In the genomic region with DNA sequence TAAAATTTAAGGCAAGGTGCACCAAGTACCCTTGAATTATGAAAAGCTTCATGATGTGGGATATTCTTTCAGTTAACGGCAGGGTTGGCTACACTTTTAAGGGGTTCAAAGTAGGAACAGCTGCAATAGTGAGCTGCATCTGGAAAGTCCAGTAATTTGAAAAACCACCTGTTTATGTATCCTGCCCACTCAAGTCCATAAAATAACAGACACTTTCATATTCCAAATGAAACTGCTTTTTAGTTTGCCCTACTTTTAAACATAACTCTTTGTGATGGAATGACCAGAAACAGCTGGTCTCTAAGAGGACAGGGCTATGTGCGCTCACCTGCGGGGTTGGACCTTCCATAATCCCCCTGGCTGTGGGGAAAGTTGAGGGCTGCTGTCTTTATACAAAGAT, we compare ENCODE assay signal across 29 cellular contexts. TPM values are rescaled to one million over a fixed set of nuclear protein-coding genes. Genes with fewer than 3 reads are reported as not detected.
A peak's percentile ranks its signal among the peaks of the same experiment; 100 is the strongest.
DNase-seq lines count a peak whose midpoint lies in the region; ATAC-seq and TF ChIP-seq lines count a peak whose summit lies in the region.
"Had no signal": no experiment of that assay in that cellular context is flagged by ENCODE, and none has a peak within 500 bp of the region (broad histone marks: within the 10 kb centered on the region; RNA-seq: fewer than 3 reads in every experiment).

No MANE protein-coding gene starts in this region.

- H2AK5ac ChIP-seq in H9 (ENCODE audit: insufficient read length, low read length) = no peak overlapping the region

- no peaks in the 10 kb centered on the region for H3K36me3 Mint-ChIP-seq in glutamatergic neuron (ENCODE audit: unreplicated experiment)
- peaks cover 0 to 4% (median 0%) of the 10 kb centered on the region in 3 experiments; a peak in 2 of 7 replicates for H3K36me3 Mint-ChIP-seq in H9 (ENCODE audit: insufficient read depth in 1 of 3, low read depth in 3 of 3)
- H3K36me3 Mint-ChIP-seq: activated naive CD4-positive, alpha-beta T cell treated with anti-CD3 and anti-CD28 coated beads, Interleukin-2, amount 10 ng/mL, durations not matched to agents 7 days and 5 days; brain; natural killer cell; stimulated activated memory B cell treated with anti-CD40 and anti-IgM and Interleukin-4, amounts not matched to agents 10 μg/mL and 1 μg/mL and 100 μg/mL, for 72 hours had no signal

- no peak overlapping the region for H3K4ac ChIP-seq in H9 (ENCODE audit: low read depth, low read length)

- H3K4me3 Mint-ChIP-seq in glutamatergic neuron (ENCODE audit: unreplicated experiment) (no peak overlapping the region), H9 (no peak overlapping the region)
- H3K4me3 Mint-ChIP-seq: activated CD8-positive, alpha-beta T cell treated with anti-CD3 and anti-CD28 coated beads, Interleukin-2, amount 10 ng/mL, durations not matched to agents 7 days and 5 days; activated naive CD4-positive, alpha-beta T cell treated with anti-CD3 and anti-CD28 coated beads, Interleukin-2, amount 10 ng/mL, durations not matched to agents 7 days and 5 days; activated T-helper 17 cell treated with anti-CD3 and anti-CD28 coated beads, Interleukin-2, amount 50 U/mL, for 72 hours; CD4-positive, alpha-beta T cell; natural killer cell; stimulated activated memory B cell treated with anti-CD40 and anti-IgM and Interleukin-4, amounts not matched to agents 10 μg/mL and 1 μg/mL and 100 μg/mL, for 72 hours; T-helper 2 cell treated with Interferon-gamma antibody and Interleukin-4, amounts not matched to agents 5 μg/mL and 100 μg/mL, for 36 hours had no signal

- H3K4me1 Mint-ChIP-seq in glutamatergic neuron (ENCODE audit: low read depth, unreplicated experiment) = peaks cover 4% of the 10 kb centered on the region
- peaks cover 9 to 16% of the 10 kb centered on the region in 2 experiments for H3K4me1 Mint-ChIP-seq in H9
- H3K4me1 Mint-ChIP-seq: activated naive CD4-positive, alpha-beta T cell treated with anti-CD3 and anti-CD28 coated beads, Interleukin-2, amount 10 ng/mL, durations not matched to agents 7 days and 5 days; activated T-helper 17 cell treated with anti-CD3 and anti-CD28 coated beads, Interleukin-2, amount 50 U/mL, for 72 hours; natural killer cell; stimulated activated memory B cell treated with anti-CD40 and anti-IgM and Interleukin-4, amounts not matched to agents 10 μg/mL and 1 μg/mL and 100 μg/mL, for 72 hours had no signal

- H3K9me2 ChIP-seq in SK-N-SH = no peaks in the 10 kb centered on the region

- H3K27ac ChIP-seq in SK-N-SH (ENCODE audit: low read depth in 2 of 2, low read length in 1 of 2) (peak overlapping the region in 1 of 2 experiments; percentile 99; a peak in 3 of 4 replicates), RWPE2 (ENCODE audit: poor library complexity, severe bottlenecking) (peak overlapping the region; percentile 99), stomach smooth muscle (ENCODE audit: low read length) (peak overlapping the region; percentile 13), H9 (ENCODE audit: insufficient read length, low read depth, low read length) (no peak overlapping the region)
- H3K27ac ChIP-seq: 22Rv1, HL-60, KMS-11, skin epidermis, suprapubic skin had no signal

- peaks cover 49% of the 10 kb centered on the region for H3F3A ChIP-seq in SK-N-SH (replicated peaks; ENCODE audit: insufficient read depth)

- peaks cover 98% of the 10 kb centered on the region for H3K79me2 ChIP-seq in SK-N-SH (ENCODE audit: insufficient read depth)
- no peaks in the 10 kb centered on the region for H3K79me2 ChIP-seq in H9 (ENCODE audit: insufficient read depth, low read length)

- H2AFZ ChIP-seq in SK-N-SH (ENCODE audit: low read depth) (no peak overlapping the region), H9 (ENCODE audit: low read length) (no peak overlapping the region)

- no peak for TF ChIP-seq EP300 in SK-N-SH (IDR thresholded peaks at IDR 0.05; ENCODE audit: borderline replicate concordance in 1 of 2, low read depth in 1 of 2, low read length in 1 of 2)

- no peak overlapping the region for H4K5ac ChIP-seq in H9 (ENCODE audit: insufficient read length, low read depth, low read length)

- H2BK5ac ChIP-seq in H9 (ENCODE audit: insufficient read length, low read length) = no peak overlapping the region

- peaks cover 54% of the 10 kb centered on the region for H4K20me1 ChIP-seq in SK-N-SH (ENCODE audit: insufficient read depth)
- no peaks in the 10 kb centered on the region for H4K20me1 ChIP-seq in H9 (ENCODE audit: control insufficient read depth, insufficient read depth, insufficient read length)

- no peak overlapping the region for H2BK120ac ChIP-seq in H9 (ENCODE audit: low read depth, low read length, poor library complexity, severe bottlenecking)

- no peak overlapping the region for H3T11ph ChIP-seq in H9 (ENCODE audit: low read length)

- CTCF ChIA-PET in SK-N-SH (lab: Yijun Ruan, JAX) = interaction anchor here (0.9 kb wide), 1 partner anchor 369 kb away, joined by 3 read pairs; no protein-coding TSS in a partner anchor

- H3K18ac ChIP-seq in H9 (ENCODE audit: insufficient read length, low read depth, low read length) = no peak overlapping the region

- no peaks in the 10 kb centered on the region for H3K79me1 ChIP-seq in H9 (ENCODE audit: insufficient read depth, low read depth, low read length, poor library complexity, severe bottlenecking)

- TF ChIP-seq RAD21 in SK-N-SH (IDR thresholded peaks at IDR 0.05; ENCODE audit: low read length) = no peak

- no peak overlapping the region for H3K14ac ChIP-seq in H9 (ENCODE audit: insufficient read depth, low read length)

- no peak overlapping the region for H2BK12ac ChIP-seq in H9 (ENCODE audit: insufficient read length, low read depth, low read length)

- H3K9me3 Mint-ChIP-seq in glutamatergic neuron (ENCODE audit: unreplicated experiment) (no peaks in the 10 kb centered on the region), H9 (no peaks in the 10 kb centered on the region; a peak in 1 of 5 replicates)
- H3K9me3 Mint-ChIP-seq: activated naive CD4-positive, alpha-beta T cell treated with anti-CD3 and anti-CD28 coated beads, Interleukin-2, amount 10 ng/mL, durations not matched to agents 7 days and 5 days; activated T-helper 17 cell treated with anti-CD3 and anti-CD28 coated beads, Interleukin-2, amount 50 U/mL, for 72 hours; CD4-positive, alpha-beta T cell; natural killer cell; stimulated activated memory B cell treated with anti-CD40 and anti-IgM and Interleukin-4, amounts not matched to agents 10 μg/mL and 1 μg/mL and 100 μg/mL, for 72 hours; T-helper 2 cell treated with Interferon-gamma antibody and Interleukin-4, amounts not matched to agents 5 μg/mL and 100 μg/mL, for 36 hours had no signal

- H3K4me3 ChIP-seq in SK-N-SH (ENCODE audit: low read depth in 2 of 2, low read length in 1 of 2) = peak overlapping the region; percentile 16 to 38; a peak in 2 of 4 replicates
- H3K4me3 ChIP-seq in RWPE2 (ENCODE audit: severe bottlenecking) = no peak overlapping the region
- H3K4me3 ChIP-seq in foreskin fibroblast (ENCODE audit: low read depth in 1 of 2, low read length in 2 of 2) = peak overlapping the region; percentile 15 to 90
- H3K4me3 ChIP-seq in stomach smooth muscle (ENCODE audit: low read length in 2 of 2) = no peak overlapping the region
- H3K4me3 ChIP-seq: skin epidermis, suprapubic skin had no signal

- H3K4me2 ChIP-seq in SK-N-SH (peak overlapping the region; percentile 90), H9 (ENCODE audit: insufficient read depth, insufficient read length, low read length) (no peak overlapping the region)
- H3K4me2 ChIP-seq: KMS-11 had no signal

- ATAC-seq in SK-N-SH treated with all-trans-retinoic acid at 6 μM for 48 hours (no peak; the same call in 2 of the 3 replicates), RWPE2 (ENCODE audit: low read depth) (no peak)
- ATAC-seq: activated CD8-positive, alpha-beta T cell treated with anti-CD3 and anti-CD28 coated beads, Interleukin-2, amount 10 ng/mL, durations not matched to agents 7 days and 5 days; activated T-helper 17 cell treated with anti-CD3 and anti-CD28 coated beads, Interleukin-2, amount 50 U/mL, for 72 hours; Right ventricle myocardium inferior; stimulated activated memory B cell treated with anti-CD40 and anti-IgM and Interleukin-4, amounts not matched to agents 10 μg/mL and 1 μg/mL and 100 μg/mL, for 72 hours had no signal

- no peak overlapping the region for H4K91ac ChIP-seq in H9 (ENCODE audit: insufficient read length, low read depth, low read length)

- no peak overlapping the region for H3K56ac ChIP-seq in H9 (ENCODE audit: insufficient read length, low read depth, low read length)

- H4K8ac ChIP-seq in H9 (replicated peaks; ENCODE audit: insufficient read length, low read depth, low read length) = no peak overlapping the region

- WGBS in SK-N-SH (ENCODE audit: low lambda C conversion rate) = 49% methylated on average over 3 of the region's 3 CpGs
- no CpG with 5 or more reads among the region's 3 CpGs for WGBS in H9 (ENCODE audit: extremely low coverage, insufficient read length, low lambda C conversion rate)

- TF ChIP-seq CTCF in SK-N-SH (IDR thresholded peaks at IDR 0.05) = no peak
- TF ChIP-seq CTCF in RWPE2 (IDR thresholded peaks at IDR 0.05; ENCODE audit: poor library complexity, severe bottlenecking) = no peak
- no peak for TF ChIP-seq CTCF in foreskin fibroblast (IDR thresholded peaks at IDR 0.05; ENCODE audit: low read depth, low read length)
- TF ChIP-seq CTCF in glutamatergic neuron (IDR thresholded peaks at IDR 0.05; ENCODE audit: partially characterized antibody, unreplicated experiment) = no peak
- TF ChIP-seq CTCF in H9 (conservative IDR thresholded peaks at IDR 0.05) = no peak

- H3K4me1 ChIP-seq in SK-N-SH (ENCODE audit: control insufficient read depth in 1 of 2, insufficient read depth in 2 of 2, low read depth in 1 of 2, low read length in 1 of 2) (peaks cover 2 to 49% of the 10 kb centered on the region in 2 experiments; a peak in 3 of 4 replicates), RWPE2 (ENCODE audit: insufficient read depth, poor library complexity, severe bottlenecking) (peaks cover 66% of the 10 kb centered on the region), stomach smooth muscle (ENCODE audit: control insufficient read depth, insufficient read depth, low read length) (peaks cover 46% of the 10 kb centered on the region), H9 (ENCODE audit: insufficient read depth, low read length) (no peaks in the 10 kb centered on the region)

- peaks cover 55 to 82% of the 10 kb centered on the region in 2 experiments for H3K36me3 ChIP-seq in SK-N-SH (replicated peaks in 1 of 2; ENCODE audit: control insufficient read depth in 1 of 2, insufficient read depth in 2 of 2, low read length in 1 of 2)
- peaks cover 97% of the 10 kb centered on the region for H3K36me3 ChIP-seq in RWPE2 (ENCODE audit: low read depth)
- peaks cover 11 to 27% of the 10 kb centered on the region in 2 donors for H3K36me3 ChIP-seq in stomach smooth muscle (ENCODE audit: control insufficient read depth in 2 of 2, insufficient read depth in 2 of 2, low read length in 2 of 2)

- H3K27ac Mint-ChIP-seq in glutamatergic neuron (ENCODE audit: unreplicated experiment) = no peak overlapping the region
- no peak overlapping the region for H3K27ac Mint-ChIP-seq in H9
- H3K27ac Mint-ChIP-seq: activated CD8-positive, alpha-beta T cell treated with anti-CD3 and anti-CD28 coated beads, Interleukin-2, amount 10 ng/mL, durations not matched to agents 7 days and 5 days; activated naive CD4-positive, alpha-beta T cell treated with anti-CD3 and anti-CD28 coated beads, Interleukin-2, amount 10 ng/mL, durations not matched to agents 7 days and 5 days; activated T-helper 17 cell treated with anti-CD3 and anti-CD28 coated beads, Interleukin-2, amount 50 U/mL, for 72 hours; brain; CD4-positive, alpha-beta T cell; natural killer cell; stimulated activated memory B cell treated with anti-CD40 and anti-IgM and Interleukin-4, amounts not matched to agents 10 μg/mL and 1 μg/mL and 100 μg/mL, for 72 hours; T-helper 2 cell treated with Interferon-gamma antibody and Interleukin-4, amounts not matched to agents 5 μg/mL and 100 μg/mL, for 36 hours had no signal

- POLR2A ChIA-PET in SK-N-SH (lab: Yijun Ruan, JAX) = no interaction called here

- H3K9ac ChIP-seq in SK-N-SH = no peak overlapping the region
- no peak overlapping the region for H3K9ac ChIP-seq in stomach smooth muscle (ENCODE audit: low read length in 2 of 2)
- H3K9ac ChIP-seq in H9 (ENCODE audit: extremely low read depth, insufficient read length, low read length) = no peak overlapping the region
- H3K9ac ChIP-seq: KMS-11 had no signal

- no peaks in the 10 kb centered on the region for H3K9me3 ChIP-seq in SK-N-SH
- no peaks in the 10 kb centered on the region for H3K9me3 ChIP-seq in RWPE2 (ENCODE audit: severe bottlenecking)
- no peaks in the 10 kb centered on the region for H3K9me3 ChIP-seq in stomach smooth muscle (ENCODE audit: control insufficient read depth in 2 of 2, low read length in 2 of 2)
- no peaks in the 10 kb centered on the region for H3K9me3 ChIP-seq in H9 (ENCODE audit: control insufficient read depth, low read depth, low read length)
- H3K9me3 ChIP-seq: suprapubic skin had no signal

- no peaks in the 10 kb centered on the region for H3K23me2 ChIP-seq in H9 (ENCODE audit: insufficient read length, low read depth, low read length, poor library complexity, severe bottlenecking)

- DNase-seq in SK-N-SH = no peak
- DNase-seq in RWPE2 (ENCODE audit: low spot score) = no peak
- no peak for DNase-seq in foreskin fibroblast
- DNase-seq in glutamatergic neuron = no peak
- DNase-seq in H9 = no peak
- no peak for DNase-seq in T-helper 2 cell
- DNase-seq: activated CD8-positive, alpha-beta T cell treated with anti-CD3 and anti-CD28 coated beads, Interleukin-2, amount 10 ng/mL, durations not matched to agents 7 days and 5 days; activated naive CD4-positive, alpha-beta T cell treated with anti-CD3 and anti-CD28 coated beads, Interleukin-2, amount 10 ng/mL, durations not matched to agents 7 days and 5 days; AML-193; CD4-positive, alpha-beta T cell; natural killer cell; NCI-H1417 treated with DMSO at 0.1 percent for 48 hours; NCI-H2081 treated with DMSO at 0.1 percent for 48 hours; NCI-H2227 treated with DMSO at 0.1 percent for 48 hours; NCI-H526; NK-92 treated with Interleukin-12 subunit alpha and Interleukin-12 subunit beta, amount 100 ng/mL, for 24 hours; nucleus accumbens had no signal

- no peak overlapping the region for H2BK15ac ChIP-seq in H9 (ENCODE audit: low read depth, low read length)

- no peaks in the 10 kb centered on the region for H3K27me3 Mint-ChIP-seq in glutamatergic neuron (ENCODE audit: unreplicated experiment)
- peaks cover 7% of the 10 kb centered on the region for H3K27me3 Mint-ChIP-seq in H9 (ENCODE audit: low read depth)

- H3K27me3 ChIP-seq in SK-N-SH (ENCODE audit: insufficient read depth) (no peaks in the 10 kb centered on the region), RWPE2 (ENCODE audit: insufficient read depth, poor library complexity, severe bottlenecking) (no peaks in the 10 kb centered on the region), stomach smooth muscle (ENCODE audit: control insufficient read depth in 1 of 2, insufficient read depth in 2 of 2, low read length in 2 of 2) (no peaks in the 10 kb centered on the region), H9 (ENCODE audit: insufficient read depth, low read length) (no peaks in the 10 kb centered on the region)
- H3K27me3 ChIP-seq: suprapubic skin had no signal

- H3K23ac ChIP-seq in H9 (ENCODE audit: insufficient read length, low read depth, low read length) = no peak overlapping the region

- H2BK20ac ChIP-seq in H9 (ENCODE audit: low read depth, low read length, poor library complexity, severe bottlenecking) = no peak overlapping the region

RNA-seq across cellular contexts. Expression of a gene that starts 7.3 kb away (rescaled TPM):
- 968 and 1,061 TPM in 2 replicates for polyA plus RNA-seq in SK-N-SH (2012; rRNA removed)
- polyA plus RNA-seq in SK-N-SH (2012; cell fraction: cytosol; rRNA removed) = 882 and 1,015 TPM in 2 replicates
- polyA plus RNA-seq in SK-N-SH (2012; cell fraction: nucleus; rRNA removed) = 515 and 554 TPM in 2 replicates
- total RNA-seq in glutamatergic neuron (ENCODE audit: unreplicated experiment) (0.78 TPM), H9 (2021) (20.2 and 20.9 TPM in 2 replicates)
- total RNA-seq: activated CD8-positive, alpha-beta T cell treated with anti-CD3 and anti-CD28 coated beads, Interleukin-2, amount 10 ng/mL, durations not matched to agents 7 days and 5 days; CD4-positive, alpha-beta T cell; natural killer cell had no signal

RNA-seq across cellular contexts. Expression of a gene that starts 32.6 kb away (rescaled TPM):
- 182 and 265 TPM in 2 replicates for polyA plus RNA-seq in SK-N-SH (2012; rRNA removed)
- polyA plus RNA-seq in SK-N-SH (2012; cell fraction: cytosol; rRNA removed) = 265 and 285 TPM in 2 replicates
- polyA plus RNA-seq in SK-N-SH (2012; cell fraction: nucleus; rRNA removed) = 58.7 and 83.4 TPM in 2 replicates
- 1.7 TPM for total RNA-seq in glutamatergic neuron (ENCODE audit: unreplicated experiment)
- total RNA-seq in H9 (2021) = 3.7 and 4.7 TPM in 2 replicates
- total RNA-seq: activated CD8-positive, alpha-beta T cell treated with anti-CD3 and anti-CD28 coated beads, Interleukin-2, amount 10 ng/mL, durations not matched to agents 7 days and 5 days; CD4-positive, alpha-beta T cell had no signal

Comparison
In these comparisons a context has a peak if more than half of its experiments do, and no peak if none do; other contexts are left out.
1. H3K4me3 ChIP-seq: peak in SK-N-SH (2 of 2) and foreskin fibroblast (2 of 2); none in RWPE2 (single experiment) and stomach smooth muscle (0 of 2).
2. RNA of a gene that starts 7.3 kb away (total RNA-seq): 20.2 to 20.9 TPM in H9; 0.78 TPM in glutamatergic neuron (single experiment); every median in the first group is over 10 times any median in the second.